Comparison of ENCODE assay signal across 15 cellular contexts in the genomic region with DNA sequence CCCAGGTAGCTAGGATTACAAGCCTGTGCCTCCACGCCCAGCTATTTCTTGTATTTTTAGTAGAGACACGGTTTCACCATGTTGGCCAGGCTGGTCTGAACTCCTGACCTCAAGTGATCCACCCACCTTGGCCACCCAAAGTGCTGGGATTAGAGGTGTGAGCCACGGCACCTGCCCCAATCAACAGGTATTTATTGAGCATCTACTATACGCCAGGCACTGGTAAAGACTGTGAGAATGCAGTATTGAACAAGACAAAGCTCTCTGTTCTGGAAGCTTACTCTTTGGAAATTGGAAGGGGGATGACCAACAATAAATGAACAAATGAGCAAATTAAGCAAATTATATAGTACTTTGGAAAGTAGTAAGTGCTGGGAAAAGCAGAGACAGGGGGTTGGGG. TPM values are rescaled to one million over a fixed set of nuclear protein-coding genes. Genes with fewer than 3 reads are reported as not detected.
DNase-seq lines count a peak whose midpoint lies in the region; ATAC-seq, FAIRE-seq and TF ChIP-seq lines count a peak whose summit lies in the region.
"Had no signal": no experiment of that assay in that cellular context is flagged by ENCODE, and none has a peak within 500 bp of the region (broad histone marks: within the 10 kb centered on the region; RNA-seq: fewer than 3 reads in every experiment).

No MANE protein-coding gene starts in this region.

- ATAC-seq in T-helper 17 cell = no peak
- no peak for ATAC-seq in foreskin keratinocyte
- no peak for ATAC-seq in GM18502 (IDR thresholded peaks at IDR 0.05; ENCODE audit: poor library complexity, unreplicated experiment)
- no peak for ATAC-seq in GM19023 (IDR thresholded peaks at IDR 0.05; ENCODE audit: unreplicated experiment)

- FAIRE-seq in GM12891 (lab: Jason Lieb, UNC) = no peak
- FAIRE-seq: endometrium, HTR-8/SVneo had no signal

- H3K9me3 Mint-ChIP-seq in Caco-2 (ENCODE audit: unreplicated experiment) = no peaks in the 10 kb centered on the region

- DNase-seq in Caco-2 (no peak), T-helper 17 cell (no peak), foreskin keratinocyte (no peak), NCI-H1436 treated with DMSO at 0.1 percent for 48 hours (lab: John Stamatoyannopoulos, UW) (no peak), GM12891 (ENCODE audit: insufficient read length, low spot score) (no peak)
- DNase-seq: activated CD4-positive, alpha-beta T cell treated with anti-CD3 and anti-CD28 coated beads for 48 hours; amniotic stem cell; DMS79; NCI-H526 treated with DMSO at 0.1 percent for 48 hours; ovary had no signal

- CTCF ChIA-PET in Caco-2 (lab: Charles Lee) = interaction anchor here (0.6 kb wide), 1 partner anchor 221 kb away, joined by 5 read pairs; no protein-coding TSS in a partner anchor

- H3K4me1 Mint-ChIP-seq in Caco-2 (ENCODE audit: low read depth, unreplicated experiment) = peaks cover 39% of the 10 kb centered on the region
- H3K4me1 Mint-ChIP-seq in T-helper 17 cell = peaks cover 59% of the 10 kb centered on the region

- no peak overlapping the region for H3K4me3 ChIP-seq in Caco-2 (ENCODE audit: low read depth, low read length)
- H3K4me3 ChIP-seq in skin epidermis = peak overlapping the region in 1 of 7 experiments; percentile 49

- POLR2A ChIA-PET in Caco-2 (lab: Charles Lee) = interaction anchor here (1.0 kb wide), 1 partner anchor 25 kb away, joined by 3 read pairs; no protein-coding TSS in a partner anchor

- TF ChIP-seq CTCF in Caco-2 (IDR thresholded peaks at IDR 0.05; ENCODE audit: insufficient read depth in 1 of 2, low read depth in 1 of 2, low read length in 1 of 2, severe bottlenecking in 1 of 2, unreplicated experiment in 1 of 2) = no peak
- TF ChIP-seq CTCF in foreskin keratinocyte (conservative IDR thresholded peaks at IDR 0.05) = no peak

- peak overlapping the region; percentile 99 for H3K27ac Mint-ChIP-seq in Caco-2 (ENCODE audit: unreplicated experiment)
- peak overlapping the region; percentile 97 for H3K27ac Mint-ChIP-seq in T-helper 17 cell

- intact Hi-C loops in Caco-2 (cut with micrococcal nuclease; ENCODE audit: unreplicated experiment) = no loop called here

- no peaks in the 10 kb centered on the region for H3K36me3 ChIP-seq in Caco-2 (ENCODE audit: control insufficient read depth, insufficient read depth, low read length)
- H3K36me3 ChIP-seq: ovary had no signal

- H3K36me3 Mint-ChIP-seq in Caco-2 (ENCODE audit: insufficient read depth, unreplicated experiment) = peaks cover 20% of the 10 kb centered on the region
- peaks cover 5% of the 10 kb centered on the region for H3K36me3 Mint-ChIP-seq in T-helper 17 cell (ENCODE audit: low read depth)

- no TSS peak for BruUV-seq in Caco-2 (replicated peaks; lab: Mats Ljungman, UMichigan)

- H3K27ac ChIP-seq in foreskin keratinocyte = peak overlapping the region; percentile 87
- H3K27ac ChIP-seq in skin epidermis = peak overlapping the region in 15 of 21 experiments; percentile 79 to 99 (median 93)

- H3K4me3 Mint-ChIP-seq in Caco-2 (ENCODE audit: unreplicated experiment) = peak overlapping the region; percentile 96
- peak overlapping the region; percentile 66 for H3K4me3 Mint-ChIP-seq in T-helper 17 cell

- no peak for TF ChIP-seq POLR2A in GM12891 (IDR thresholded peaks at IDR 0.05; ENCODE audit: low read depth, low read length)

- H3K9me3 ChIP-seq in Caco-2 = no peaks in the 10 kb centered on the region
- H3K9me3 ChIP-seq in T-helper 17 cell (ENCODE audit: control insufficient read depth, low read length, poor library complexity, severe bottlenecking) = no peaks in the 10 kb centered on the region
- H3K9me3 ChIP-seq: ovary had no signal

- H3K27me3 ChIP-seq in Caco-2 (replicated peaks; ENCODE audit: control insufficient read depth, insufficient read depth, low read length) = no peaks in the 10 kb centered on the region
- no peaks in the 10 kb centered on the region for H3K27me3 ChIP-seq in foreskin keratinocyte
- H3K27me3 ChIP-seq: ovary had no signal

- H3K4me1 ChIP-seq in Caco-2 (peaks cover 32% of the 10 kb centered on the region), foreskin keratinocyte (peaks cover 43% of the 10 kb centered on the region)

- H3K27me3 Mint-ChIP-seq in Caco-2 (ENCODE audit: insufficient read depth, unreplicated experiment) = no peaks in the 10 kb centered on the region
- H3K27me3 Mint-ChIP-seq in T-helper 17 cell = no peaks in the 10 kb centered on the region

TF ChIP-seq in GM12891, 5 proteins besides CTCF, POLR2A, EP300 and RAD21:
- TF ChIP-seq POLR2AphosphoS5 (IDR thresholded peaks at IDR 0.05; ENCODE audit: low read depth, low read length) (no peak), SPI1 (IDR thresholded peaks at IDR 0.05; ENCODE audit: low read depth, low read length) (no peak), PAX5 (IDR thresholded peaks at IDR 0.05; ENCODE audit: insufficient read depth, low read length, severe bottlenecking) (no peak), TAF1 (IDR thresholded peaks at IDR 0.05; ENCODE audit: low read depth, low read length) (no peak), POU2F2 (IDR thresholded peaks at IDR 0.05; ENCODE audit: low read depth, low read length) (no peak)
TF ChIP-seq in GM12891: peak in this region for 0.

RNA-seq across cellular contexts. Expression of gene ERCC1, which starts 21.4 kb away (rescaled TPM):
- total RNA-seq in Caco-2 (2022) = 43.5 and 51.0 TPM in 2 replicates
- total RNA-seq in T-helper 17 cell = 10 to 100 TPM; 28.4 to 36.2 TPM
- total RNA-seq in foreskin keratinocyte = 271 TPM in 2 replicates
- 359 and 380 TPM in 2 replicates for polyA plus RNA-seq in foreskin keratinocyte
- 37.4 TPM for polyA plus RNA-seq in GM12891 (2012; ENCODE audit: low read depth, missing spikeins)

RNA-seq across cellular contexts. Expression of gene FOSB, which starts 22.7 kb away (rescaled TPM):
- total RNA-seq in Caco-2 (2022) (6.4 TPM in 2 replicates), T-helper 17 cell (1,000 to 10,000 TPM in 1 of 2 donors, 100 to 1,000 TPM in 1; 967 to 2,209 TPM), foreskin keratinocyte (1.7 and 2.7 TPM in 2 replicates)
- 0.68 and 1.0 TPM in 2 replicates for polyA plus RNA-seq in foreskin keratinocyte
- polyA plus RNA-seq in GM12891 (2012; ENCODE audit: low read depth, missing spikeins) = 6.5 TPM

RNA-seq across cellular contexts. Expression of gene POLR1G, which starts 38.7 kb away (rescaled TPM):
- total RNA-seq in Caco-2 (2022) (27.7 and 31.1 TPM in 2 replicates), T-helper 17 cell (1 to 10 TPM in 1 of 2 donors, under 1 TPM in 1; 0.91 to 1.0 TPM), foreskin keratinocyte (29.0 and 38.5 TPM in 2 replicates)
- 18.3 and 25.4 TPM in 2 replicates for polyA plus RNA-seq in foreskin keratinocyte
- polyA plus RNA-seq in GM12891 (2012; ENCODE audit: low read depth, missing spikeins) = 2.7 TPM

RNA-seq across cellular contexts. Expression of gene PPP1R13L, which starts 40.3 kb away (rescaled TPM):
- total RNA-seq in Caco-2 (2022) (65.8 and 68.6 TPM in 2 replicates), T-helper 17 cell (1 to 10 TPM; 3.4 to 4.5 TPM), foreskin keratinocyte (122 and 144 TPM in 2 replicates)
- 182 and 227 TPM in 2 replicates for polyA plus RNA-seq in foreskin keratinocyte
- 10.9 TPM for polyA plus RNA-seq in GM12891 (2012; ENCODE audit: low read depth, missing spikeins)

RNA-seq across cellular contexts. Expression of gene RTN2, which starts 51.7 kb away (rescaled TPM):
- 13.8 and 18.1 TPM in 2 replicates for total RNA-seq in Caco-2 (2022)
- 1 to 10 TPM; 2.3 to 6.2 TPM for total RNA-seq in T-helper 17 cell
- 11.7 and 12.0 TPM in 2 replicates for total RNA-seq in foreskin keratinocyte
- 16.6 and 17.7 TPM in 2 replicates for polyA plus RNA-seq in foreskin keratinocyte
- 5.6 TPM for polyA plus RNA-seq in GM12891 (2012; ENCODE audit: low read depth, missing spikeins)

Comparison
In these comparisons a context has a peak if more than half of its experiments do, and no peak if none do; other contexts are left out.
1. RNA of gene FOSB, which starts 22.7 kb away (total RNA-seq): 967 to 2,209 TPM in T-helper 17 cell; 6.4 TPM in Caco-2 and 1.7 to 2.7 TPM in foreskin keratinocyte; every median in the first group is over 100 times any median in the second.
2. RNA of gene POLR1G, which starts 38.7 kb away (total RNA-seq): 29.0 to 38.5 TPM in foreskin keratinocyte and 27.7 to 31.1 TPM in Caco-2; 0.91 to 1.0 TPM in T-helper 17 cell; every median in the first group is over 10 times any median in the second.